ENCODE assay signal across 25 cellular contexts in the genomic region with DNA sequence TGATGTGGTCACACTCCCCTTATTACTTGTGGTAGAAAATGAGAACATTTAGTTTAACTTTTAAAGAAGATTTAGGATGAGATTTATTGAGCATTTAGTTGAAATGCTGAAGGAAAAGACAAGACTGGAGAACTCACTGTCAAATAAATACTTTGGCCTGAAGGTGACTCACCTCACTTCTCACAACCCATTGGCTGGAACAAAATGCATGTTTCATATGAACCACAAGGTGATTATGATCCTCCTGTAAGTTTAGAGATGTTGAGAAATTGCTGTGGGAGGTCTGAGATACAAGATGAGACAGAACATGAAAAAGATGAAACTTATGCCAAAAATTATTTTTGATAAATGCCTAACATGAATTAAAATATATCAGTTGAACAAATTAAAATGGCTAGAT.
"Had no signal": no experiment of that assay in that cellular context is flagged by ENCODE, and none has a peak within 500 bp of the region (broad histone marks: within the 10 kb centered on the region; RNA-seq: fewer than 3 reads in every experiment).

No MANE protein-coding gene starts in this region.

- H3K27ac ChIP-seq: heart right ventricle, left lung, suprapubic skin, tibial artery, upper lobe of right lung, WERI-Rb-1 had no signal

- DNase-seq: activated CD4-positive, alpha-beta T cell treated with anti-CD3 and anti-CD28 coated beads, Interleukin-2, amount 50 U/mL, for 1 hour; activated CD4-positive, CD25-positive, alpha-beta regulatory T cell treated with anti-CD3 and anti-CD28 coated beads, Interleukin-2, amount 50 U/mL, for 72 hours; activated CD8-positive, alpha-beta memory T cell treated with anti-CD3 and anti-CD28 coated beads for 24 hours; activated effector memory CD4-positive, alpha-beta T cell treated with Interleukin-2 at 50 U/mL for 16 hours; activated naive CD4-positive, alpha-beta T cell treated with Interleukin-2 at 50 U/mL for 16 hours; activated naive CD8-positive, alpha-beta T cell treated with anti-CD3 and anti-CD28 coated beads, Interleukin-2, amount 10 ng/mL, durations not matched to agents 7 days and 5 days; amniotic stem cell; central memory CD4-positive, alpha-beta T cell; endodermal cell; foreskin melanocyte; heart right ventricle; kidney glomerular epithelial cell; left lung; mucosa of descending colon; right cardiac atrium; stimulated activated naive CD4-positive, alpha-beta T cell; T-helper 17 cell; T1000; tibial artery; upper lobe of right lung; WERI-Rb-1 had no signal

- H3K9me3 ChIP-seq: heart right ventricle, mucosa of descending colon, suprapubic skin, tibial artery, upper lobe of right lung had no signal

- H3K36me3 ChIP-seq: heart right ventricle, left lung, suprapubic skin, tibial artery, upper lobe of right lung, WERI-Rb-1 had no signal

- H3K27me3 ChIP-seq: heart right ventricle, left lung, suprapubic skin, tibial artery, upper lobe of right lung had no signal

- ATAC-seq: esophagus mucosa; heart right ventricle; left lung; mucosa of descending colon; natural killer cell treated with Interleukin-12 subunit alpha and Interleukin-12 subunit beta and Interleukin-15 and Interleukin-18, amount 100 ng/mL, for 72 hours; right cardiac atrium; T-helper 17 cell; upper lobe of right lung had no signal

- H3K4me3 ChIP-seq: heart right ventricle, left lung, lung, mucosa of descending colon, suprapubic skin, tibial artery, upper lobe of right lung had no signal

- H3K4me1 ChIP-seq: heart right ventricle, left lung, suprapubic skin, tibial artery, upper lobe of right lung had no signal
